ENCODE assay signal across 10 cellular contexts in the genomic region with DNA sequence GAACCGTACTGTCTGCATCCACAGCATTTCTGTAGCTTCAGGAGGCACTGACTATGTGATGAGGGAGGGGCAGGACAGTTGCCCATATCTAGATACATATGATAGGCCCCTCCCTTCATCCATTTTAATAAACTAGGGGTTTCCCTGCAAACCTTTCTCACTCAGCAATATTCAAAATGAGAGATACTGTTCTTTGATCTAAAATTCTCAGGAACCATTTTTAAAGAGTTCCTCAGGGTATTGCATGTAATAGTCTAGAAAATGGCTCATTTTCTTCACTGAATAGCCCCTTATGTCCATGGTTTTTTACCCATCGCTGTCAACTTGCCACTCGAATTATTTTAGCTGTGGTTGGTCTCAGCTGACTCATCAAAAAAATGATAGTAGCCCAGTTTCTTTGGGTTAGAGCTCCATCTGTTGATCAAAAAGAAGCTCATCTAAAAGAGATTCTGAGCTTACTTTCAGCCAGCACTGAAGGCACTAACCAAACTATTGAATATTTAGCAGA. TPM values are rescaled to one million over a fixed set of nuclear protein-coding genes. Genes with fewer than 3 reads are reported as not detected.
DNase-seq lines count a peak whose midpoint lies in the region; ATAC-seq and TF ChIP-seq lines count a peak whose summit lies in the region.
"Had no signal": no experiment of that assay in that cellular context is flagged by ENCODE, and none has a peak within 500 bp of the region (broad histone marks: within the 10 kb centered on the region; RNA-seq: fewer than 3 reads in every experiment).

No MANE protein-coding gene starts in this region.

- POLR2A ChIA-PET in RWPE1 (lab: Yijun Ruan, JAX; ENCODE audit: low non-redundant PET): interaction anchor here (0.6 kb wide), 2 partner anchors 216 to 448 kb away, joined by 4 to 12 read pairs; no protein-coding TSS in a partner anchor

- H3K4me3 ChIP-seq in lower lobe of right lung: no peak overlapping the region
- H3K4me3 ChIP-seq: BLaER1 had no signal

- H3K9me3 ChIP-seq in lower lobe of right lung: no peaks in the 10 kb centered on the region
- H3K9me3 ChIP-seq: BLaER1 had no signal

- H3K27ac ChIP-seq in RWPE1 (no peak overlapping the region), lower lobe of right lung (no peak overlapping the region)
- H3K27ac ChIP-seq: BLaER1 had no signal

- CTCF ChIA-PET in RWPE1 (lab: Yijun Ruan, JAX): interaction anchor here (0.5 to 1.1 kb wide), 6 partner anchors 9 to 390 kb away, joined by 3 to 6 read pairs (median 3); no protein-coding TSS in a partner anchor

- peak; percentile 3 to 60 (median 32) for DNase-seq in NCI-H1417 (lab: John Stamatoyannopoulos, UW)
- DNase-seq in NCI-H1417 treated with DMSO at 0.1 percent for 48 hours (lab: John Stamatoyannopoulos, UW): no peak
- peak; percentile 58 for DNase-seq in KBM-7
- peak; percentile 26 for DNase-seq in RWPE1 (ENCODE audit: low spot score)
- peak; percentile 74 for DNase-seq in cerebellar cortex (ENCODE audit: low spot score)
- no peak for DNase-seq in lower lobe of right lung

- intact Hi-C loops in lower lobe of right lung (cut with DNase I): no loop called here

- in situ Hi-C loops in KBM-7 (cut with MboI; ENCODE audit: low pct_unique_long_range_greater_than_20kb, low sequenced_read_pairs): no loop called here

- TF ChIP-seq CTCF in RWPE1 (conservative IDR thresholded peaks at IDR 0.05; ENCODE audit: low read depth): peak; percentile 64
- peak; percentile 35 for TF ChIP-seq CTCF in lower lobe of right lung (IDR thresholded peaks at IDR 0.05)

- no peak for ATAC-seq in lower lobe of right lung
- no peak for ATAC-seq in HG03521 (IDR thresholded peaks at IDR 0.05; ENCODE audit: unreplicated experiment)
- no peak for ATAC-seq in GM18873 (IDR thresholded peaks at IDR 0.05; ENCODE audit: low FRiP score, unreplicated experiment)

- no peaks in the 10 kb centered on the region for H3K4me1 ChIP-seq in lower lobe of right lung

- H3K27me3 ChIP-seq in lower lobe of right lung (ENCODE audit: low read depth): no peaks in the 10 kb centered on the region
- H3K27me3 ChIP-seq: BLaER1 had no signal

- H3K36me3 ChIP-seq in lower lobe of right lung: peaks cover 23% of the 10 kb centered on the region

RNA-seq across cellular contexts. Expression of a gene that starts 37.0 kb away (rescaled TPM):
- not detected for total RNA-seq in lower lobe of right lung
- total RNA-seq: subcutaneous adipose tissue had no signal

RNA-seq across cellular contexts. Expression of a gene that starts 42.0 kb away (rescaled TPM):
- 19.1 TPM for total RNA-seq in lower lobe of right lung

RNA-seq across cellular contexts. Expression of a gene that starts 42.5 kb away (rescaled TPM):
- total RNA-seq in lower lobe of right lung: 237 TPM

RNA-seq across cellular contexts. Expression of a gene that starts 52.3 kb away (rescaled TPM):
- 46.7 TPM for total RNA-seq in lower lobe of right lung

Comparison
In these comparisons a context has a peak if more than half of its experiments do, and no peak if none do; other contexts are left out.
1. DNase-seq: peak in NCI-H1417 (3 of 3), KBM-7 (single experiment), RWPE1 (single experiment) and cerebellar cortex (single experiment); none in NCI-H1417 treated with DMSO at 0.1 percent for 48 hours (single experiment) and lower lobe of right lung (single experiment).